1 cellular context compared by ENCODE assay signal in the genomic region with DNA sequence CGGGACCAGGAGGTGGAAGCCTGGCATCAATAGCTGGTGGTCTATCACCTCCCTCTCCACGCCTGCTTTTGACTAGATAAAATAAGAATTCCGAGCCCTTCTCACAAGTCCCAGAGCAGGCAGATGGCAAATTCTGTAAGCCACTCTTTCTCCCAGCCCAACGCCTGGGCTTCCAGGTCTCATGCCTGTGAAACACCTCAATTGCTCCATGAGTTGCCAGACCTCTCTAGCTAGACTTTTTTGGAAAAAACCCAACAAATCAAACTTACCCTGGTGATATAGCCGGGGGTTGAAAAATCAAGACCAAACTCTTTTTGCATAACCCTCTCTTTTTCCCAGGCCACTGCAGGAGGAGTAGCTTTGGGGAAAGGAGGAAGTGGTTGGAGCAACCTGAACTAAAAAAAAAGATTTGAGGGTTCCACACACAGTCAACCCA.
A peak's percentile ranks its signal among the peaks of the same experiment; 100 is the strongest.
TF ChIP-seq lines count a peak whose summit lies in the region.

No MANE protein-coding gene starts in this region.

TF ChIP-seq in IMR-90, 13 proteins besides CTCF, POLR2A, EP300 and RAD21:
- TF ChIP-seq RCOR1 (IDR thresholded peaks at IDR 0.05; ENCODE audit: insufficient replicate concordance, low read length) (no peak), MAZ (IDR thresholded peaks at IDR 0.05; ENCODE audit: borderline replicate concordance, low read depth, low read length) (peak; percentile 26; the same call in 1 of the 2 replicates), MAFK (IDR thresholded peaks at IDR 0.05; ENCODE audit: low read depth, low read length) (no peak), FOS (IDR thresholded peaks at IDR 0.05; ENCODE audit: low read depth, low read length) (0 out of 2 replicates have a peak, but pooled peaks have one; percentile 1), RFX5 (IDR thresholded peaks at IDR 0.05; ENCODE audit: low read depth, low read length) (no peak; the same call in 1 of the 2 replicates)
- TF ChIP-seq, protein P1, sequence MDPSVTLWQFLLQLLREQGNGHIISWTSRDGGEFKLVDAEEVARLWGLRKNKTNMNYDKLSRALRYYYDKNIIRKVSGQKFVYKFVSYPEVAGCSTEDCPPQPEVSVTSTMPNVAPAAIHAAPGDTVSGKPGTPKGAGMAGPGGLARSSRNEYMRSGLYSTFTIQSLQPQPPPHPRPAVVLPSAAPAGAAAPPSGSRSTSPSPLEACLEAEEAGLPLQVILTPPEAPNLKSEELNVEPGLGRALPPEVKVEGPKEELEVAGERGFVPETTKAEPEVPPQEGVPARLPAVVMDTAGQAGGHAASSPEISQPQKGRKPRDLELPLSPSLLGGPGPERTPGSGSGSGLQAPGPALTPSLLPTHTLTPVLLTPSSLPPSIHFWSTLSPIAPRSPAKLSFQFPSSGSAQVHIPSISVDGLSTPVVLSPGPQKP (IDR thresholded peaks at IDR 0.05; ENCODE audit: borderline replicate concordance, low read depth, low read length), result no peak
